In genomic region chr19:13850910-13851753, GRCh38 we compare ENCODE assay signal across 8 cellular contexts. TPM values are rescaled to one million over a fixed set of nuclear protein-coding genes. Genes with fewer than 3 reads are reported as not detected.
A peak's percentile ranks its signal among the peaks of the same experiment; 100 is the strongest.
DNase-seq lines count a peak whose midpoint lies in the region; ATAC-seq and TF ChIP-seq lines count a peak whose summit lies in the region.

No MANE protein-coding gene starts in this region.

- no peaks in the 10 kb centered on the region for H4K20me1 ChIP-seq in OCI-LY7 (ENCODE audit: insufficient read depth, low read length)

- H3K36me3 ChIP-seq in Peyer's patch, result no peaks in the 10 kb centered on the region
- H3K36me3 ChIP-seq in OCI-LY7 (ENCODE audit: insufficient read depth, low read length), result no peaks in the 10 kb centered on the region

- H3K27me3 ChIP-seq in Peyer's patch, result no peaks in the 10 kb centered on the region

- H3K36me3 Mint-ChIP-seq in activated naive CD8-positive, alpha-beta T cell treated with anti-CD3 and anti-CD28 coated beads, Interleukin-2, amount 50 U/mL, for 24 hours (ENCODE audit: low read depth), result peaks cover 3% of the 10 kb centered on the region
- H3K36me3 Mint-ChIP-seq in glutamatergic neuron (ENCODE audit: unreplicated experiment) (no peaks in the 10 kb centered on the region), osteocyte (ENCODE audit: unreplicated experiment) (no peaks in the 10 kb centered on the region)

- peak overlapping the region in 3 of 4 donors; percentile 39 to 58 (median 55) for H3K4me3 ChIP-seq in Peyer's patch
- no peak overlapping the region for H3K4me3 ChIP-seq in OCI-LY7 (ENCODE audit: low read depth, low read length, poor library complexity, severe bottlenecking)

- H3K9me3 Mint-ChIP-seq in activated naive CD8-positive, alpha-beta T cell treated with anti-CD3 and anti-CD28 coated beads, Interleukin-2, amount 50 U/mL, for 24 hours, result no peaks in the 10 kb centered on the region
- no peaks in the 10 kb centered on the region for H3K9me3 Mint-ChIP-seq in glutamatergic neuron (ENCODE audit: unreplicated experiment)
- H3K9me3 Mint-ChIP-seq in osteocyte (ENCODE audit: unreplicated experiment), result no peaks in the 10 kb centered on the region

- CTCF ChIA-PET in OCI-LY7 (lab: Charles Lee; ENCODE audit: unreplicated experiment), result no interaction called here

- H3K4me1 Mint-ChIP-seq in activated naive CD8-positive, alpha-beta T cell treated with anti-CD3 and anti-CD28 coated beads, Interleukin-2, amount 50 U/mL, for 24 hours, result peaks cover 45% of the 10 kb centered on the region
- peaks cover 4% of the 10 kb centered on the region for H3K4me1 Mint-ChIP-seq in glutamatergic neuron (ENCODE audit: low read depth, unreplicated experiment)
- H3K4me1 Mint-ChIP-seq in osteocyte (ENCODE audit: unreplicated experiment), result peaks cover 64% of the 10 kb centered on the region

- peak overlapping the region; percentile 95 for H3K27ac Mint-ChIP-seq in activated naive CD8-positive, alpha-beta T cell treated with anti-CD3 and anti-CD28 coated beads, Interleukin-2, amount 50 U/mL, for 24 hours
- no peak overlapping the region for H3K27ac Mint-ChIP-seq in glutamatergic neuron (ENCODE audit: unreplicated experiment)
- H3K27ac Mint-ChIP-seq in osteocyte (ENCODE audit: unreplicated experiment), result peak overlapping the region; percentile 100

- peaks cover 3% of the 10 kb centered on the region for H3K27me3 Mint-ChIP-seq in activated naive CD8-positive, alpha-beta T cell treated with anti-CD3 and anti-CD28 coated beads, Interleukin-2, amount 50 U/mL, for 24 hours
- H3K27me3 Mint-ChIP-seq in glutamatergic neuron (ENCODE audit: unreplicated experiment) (no peaks in the 10 kb centered on the region), osteocyte (ENCODE audit: unreplicated experiment) (no peaks in the 10 kb centered on the region)

- peak in 1 of 2 donors; percentile 24 for TF ChIP-seq POLR2A in Peyer's patch (IDR thresholded peaks at IDR 0.05)

- POLR2A ChIA-PET in OCI-LY7 (lab: Charles Lee), result no interaction called here

- H3K4me3 Mint-ChIP-seq in activated naive CD8-positive, alpha-beta T cell treated with anti-CD3 and anti-CD28 coated beads, Interleukin-2, amount 50 U/mL, for 24 hours, result peak overlapping the region; percentile 79
- H3K4me3 Mint-ChIP-seq in glutamatergic neuron (ENCODE audit: unreplicated experiment) (peak overlapping the region; percentile 46), osteocyte (ENCODE audit: unreplicated experiment) (peak overlapping the region; percentile 62)

- no peaks in the 10 kb centered on the region for H3K9me2 ChIP-seq in OCI-LY7 (ENCODE audit: insufficient read depth, low read length)

- DNase-seq in DMS53 treated with DMSO at 0.1 percent for 48 hours (lab: John Stamatoyannopoulos, UW; ENCODE audit: unreplicated experiment) (peak; percentile 21), Peyer's patch (peak in 2 of 3 donors; percentile 87 to 90), glutamatergic neuron (no peak), osteocyte (ENCODE audit: extremely low spot score, unreplicated experiment) (peak; percentile 96), OCI-LY7 (ENCODE audit: low spot score) (no peak), NCI-H1694 treated with DMSO at 0.1 percent for 48 hours (lab: John Stamatoyannopoulos, UW) (no peak)
- DNase-seq in activated naive CD8-positive, alpha-beta T cell treated with anti-CD3 and anti-CD28 coated beads, Interleukin-2, amount 50 U/mL, for 24 hours, result peak; percentile 79

- peak; percentile 20 for ATAC-seq in activated naive CD8-positive, alpha-beta T cell treated with anti-CD3 and anti-CD28 coated beads, Interleukin-2, amount 50 U/mL, for 24 hours
- no peak for ATAC-seq in HG03095 (IDR thresholded peaks at IDR 0.05; ENCODE audit: unreplicated experiment)

- H2AFZ ChIP-seq in OCI-LY7 (ENCODE audit: low read length), result no peak overlapping the region

- H3K4me1 ChIP-seq in Peyer's patch (peaks cover 5 to 62% (median 21%) of the 10 kb centered on the region in 4 donors), OCI-LY7 (ENCODE audit: insufficient read depth, low read length, poor library complexity, severe bottlenecking) (peaks cover 20% of the 10 kb centered on the region)

- H3K79me2 ChIP-seq in OCI-LY7 (ENCODE audit: insufficient read depth, low read depth, low read length), result no peaks in the 10 kb centered on the region

- intact Hi-C loops in OCI-LY7 (cut with micrococcal nuclease; ENCODE audit: unreplicated experiment), result no loop called here

- no TSS peak for BruUV-seq in OCI-LY7 (replicated peaks; lab: Mats Ljungman, UMichigan)

- H3K4me2 ChIP-seq in OCI-LY7 (ENCODE audit: low read length), result no peak overlapping the region

- no peaks in the 10 kb centered on the region for H3K9me3 ChIP-seq in Peyer's patch
- H3K9me3 ChIP-seq in OCI-LY7 (ENCODE audit: low read length), result no peaks in the 10 kb centered on the region

- H3K27ac ChIP-seq in Peyer's patch (peak overlapping the region; percentile 90 to 99 (median 94)), OCI-LY7 (ENCODE audit: low read depth, low read length, poor library complexity, severe bottlenecking) (no peak overlapping the region)

- TF ChIP-seq CTCF in Peyer's patch (IDR thresholded peaks at IDR 0.05) (no peak), glutamatergic neuron (IDR thresholded peaks at IDR 0.05; ENCODE audit: partially characterized antibody, unreplicated experiment) (no peak), osteocyte (IDR thresholded peaks at IDR 0.05) (no peak), OCI-LY7 (conservative IDR thresholded peaks at IDR 0.05; ENCODE audit: low read length) (no peak)

RNA-seq across cellular contexts. Expression of gene NANOS3, which starts 25.8 kb away (rescaled TPM):
- not detected for total RNA-seq in Peyer's patch
- total RNA-seq in glutamatergic neuron (ENCODE audit: unreplicated experiment), result not detected
- 1.1 and 3.5 TPM in 2 replicates for total RNA-seq in osteocyte
- total RNA-seq in OCI-LY7 (2014; rRNA removed; shearing (Covaris generic)), result not detected in 2 replicates
- total RNA-seq in OCI-LY7 (2022), result not detected in 2 replicates

RNA-seq across cellular contexts. Expression of gene BRME1, which starts 54.8 kb away (rescaled TPM):
- total RNA-seq in Peyer's patch (10 to 100 TPM in 3 of 4 donors, 1 to 10 TPM in 1; 7.4 to 73.1 (median 41.2) TPM), glutamatergic neuron (ENCODE audit: unreplicated experiment) (4.6 TPM), osteocyte (3.7 and 4.1 TPM in 2 replicates), OCI-LY7 (2022) (7.1 and 7.2 TPM in 2 replicates)
- total RNA-seq in OCI-LY7 (2014; rRNA removed; shearing (Covaris generic)), result 2.5 and 4.5 TPM in 2 replicates

RNA-seq across cellular contexts. Expression of gene CC2D1A, which starts 54.9 kb away (rescaled TPM):
- total RNA-seq in Peyer's patch (100 to 1,000 TPM in 3 of 4 donors, 10 to 100 TPM in 1; 97.4 to 235 (median 184) TPM), glutamatergic neuron (ENCODE audit: unreplicated experiment) (56.3 TPM), osteocyte (44.3 and 51.3 TPM in 2 replicates), OCI-LY7 (2022) (44.0 and 48.3 TPM in 2 replicates)
- total RNA-seq in OCI-LY7 (2014; rRNA removed; shearing (Covaris generic)), result 18.7 and 23.3 TPM in 2 replicates

RNA-seq across cellular contexts. Expression of gene ZSWIM4, which starts 55.9 kb away (rescaled TPM):
- total RNA-seq in Peyer's patch (1 to 10 TPM; 1.6 to 9.1 (median 5.8) TPM), glutamatergic neuron (ENCODE audit: unreplicated experiment) (46.0 TPM), osteocyte (14.0 and 15.1 TPM in 2 replicates), OCI-LY7 (2022) (10.8 and 13.4 TPM in 2 replicates)
- 3.7 and 5.0 TPM in 2 replicates for total RNA-seq in OCI-LY7 (2014; rRNA removed; shearing (Covaris generic))

Comparison
In these comparisons a context has a peak if more than half of its experiments do, and no peak if none do; other contexts are left out.
1. DNase-seq: peak in DMS53 treated with DMSO at 0.1 percent for 48 hours (single experiment), Peyer's patch (2 of 3), activated naive CD8-positive, alpha-beta T cell treated with anti-CD3 and anti-CD28 coated beads, Interleukin-2, amount 50 U/mL, for 24 hours (single experiment) and osteocyte (single experiment); none in glutamatergic neuron (single experiment), OCI-LY7 (single experiment) and NCI-H1694 treated with DMSO at 0.1 percent for 48 hours (single experiment).
2. Peak in every context shown above with its lines, with median percentiles within 50 percentile points of each other: H3K4me3 Mint-ChIP-seq.